In the genomic region with DNA sequence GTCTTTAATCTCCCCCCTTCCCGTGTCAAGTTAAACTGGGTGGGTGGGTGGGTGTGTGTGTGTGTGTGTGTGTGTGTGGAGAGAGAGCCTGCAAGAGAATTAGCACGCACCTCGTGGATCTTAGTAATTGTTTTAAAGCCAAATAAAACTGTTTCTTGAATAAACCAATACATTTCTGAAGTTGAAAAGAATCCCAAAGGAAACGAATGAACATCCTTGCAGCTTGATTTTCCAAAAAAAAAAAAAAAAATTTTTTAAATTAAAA, we compare ENCODE assay signal across 9 cellular contexts. TPM values are rescaled to one million over a fixed set of nuclear protein-coding genes. Genes with fewer than 3 reads are reported as not detected.
A peak's percentile ranks its signal among the peaks of the same experiment; 100 is the strongest.
DNase-seq lines count a peak whose midpoint lies in the region; ATAC-seq, FAIRE-seq and TF ChIP-seq lines count a peak whose summit lies in the region.
"Had no signal": no experiment of that assay in that cellular context is flagged by ENCODE, and none has a peak within 500 bp of the region (broad histone marks: within the 10 kb centered on the region; RNA-seq: fewer than 3 reads in every experiment).

No MANE protein-coding gene starts in this region.

- CTCF ChIA-PET in SK-N-SH (lab: Yijun Ruan, JAX) = interaction anchor here (1.5 kb wide), 1 partner anchor 16 kb away, joined by 4 read pairs; no protein-coding TSS in a partner anchor

- DNase-seq in SK-N-SH (peak; percentile 54), foreskin keratinocyte (no peak), medulla oblongata (ENCODE audit: extremely low spot score) (no peak), GM12892 (ENCODE audit: insufficient read length) (no peak)
- peak; percentile 28 for DNase-seq in stimulated activated naive CD4-positive, alpha-beta T cell treated with Interleukin-2 at 50 U/mL for 16 hours (lab: John Stamatoyannopoulos, UW)

- H3K27me3 Mint-ChIP-seq in T-helper 1 cell treated with Interleukin-12 subunit alpha and Interleukin-12 subunit beta and Interleukin-4 antibody, amounts not matched to agents 30 μg/mL and 1 μg/mL, for 36 hours (ENCODE audit: low read depth) = no peaks in the 10 kb centered on the region

- peak overlapping the region; percentile 64 to 73; a peak in 3 of 4 replicates for H3K4me3 ChIP-seq in SK-N-SH (ENCODE audit: low read depth in 2 of 2, low read length in 1 of 2)

- H4K20me1 ChIP-seq in SK-N-SH (ENCODE audit: insufficient read depth) = no peaks in the 10 kb centered on the region

- H3K27ac ChIP-seq in SK-N-SH (ENCODE audit: low read depth in 2 of 2, low read length in 1 of 2) (peak overlapping the region; percentile 95), foreskin keratinocyte (peak overlapping the region; percentile 98)

- peaks cover 3 to 17% of the 10 kb centered on the region in 2 experiments for H3K4me1 ChIP-seq in SK-N-SH (ENCODE audit: control insufficient read depth in 1 of 2, insufficient read depth in 2 of 2, low read depth in 1 of 2, low read length in 1 of 2)
- H3K4me1 ChIP-seq in foreskin keratinocyte = peaks cover 22% of the 10 kb centered on the region

- no peak overlapping the region for H2AFZ ChIP-seq in SK-N-SH (ENCODE audit: low read depth)

- H3K36me3 Mint-ChIP-seq in T-helper 1 cell treated with Interleukin-12 subunit alpha and Interleukin-12 subunit beta and Interleukin-4 antibody, amounts not matched to agents 30 μg/mL and 1 μg/mL, for 36 hours (ENCODE audit: low read depth) = peaks cover 25% of the 10 kb centered on the region

- no peaks in the 10 kb centered on the region for H3K9me2 ChIP-seq in SK-N-SH

- 3% methylated on average over 4 of the region's 4 CpGs for whole genome bisulfite sequencing in SK-N-SH (ENCODE audit: low lambda C conversion rate)

- no peaks in the 10 kb centered on the region for H3K9me3 Mint-ChIP-seq in T-helper 1 cell treated with Interleukin-12 subunit alpha and Interleukin-12 subunit beta and Interleukin-4 antibody, amounts not matched to agents 30 μg/mL and 1 μg/mL, for 36 hours

- H3K27me3 ChIP-seq in SK-N-SH (ENCODE audit: insufficient read depth) (no peaks in the 10 kb centered on the region), foreskin keratinocyte (no peaks in the 10 kb centered on the region)

- peaks cover 58% of the 10 kb centered on the region for H3K79me2 ChIP-seq in SK-N-SH (ENCODE audit: insufficient read depth)

- no peak for TF ChIP-seq RAD21 in SK-N-SH (IDR thresholded peaks at IDR 0.05; ENCODE audit: low read length)

- peak overlapping the region; percentile 99; the same call in 1 of the 2 replicates for H3K9ac ChIP-seq in SK-N-SH

- peaks cover 18% of the 10 kb centered on the region for H3F3A ChIP-seq in SK-N-SH (replicated peaks; ENCODE audit: insufficient read depth)

- peak overlapping the region; percentile 100 for H3K27ac Mint-ChIP-seq in T-helper 1 cell treated with Interleukin-12 subunit alpha and Interleukin-12 subunit beta and Interleukin-4 antibody, amounts not matched to agents 30 μg/mL and 1 μg/mL, for 36 hours

- POLR2A ChIA-PET in SK-N-SH (lab: Yijun Ruan, JAX) = interaction anchor here (0.6 to 4.2 kb wide), 3 partner anchors 13 to 1695 kb away, joined by 4 to 59 read pairs (median 15); partner anchors contain the start of gene TBCC

- peaks cover 36% of the 10 kb centered on the region for H3K4me1 Mint-ChIP-seq in T-helper 1 cell treated with Interleukin-12 subunit alpha and Interleukin-12 subunit beta and Interleukin-4 antibody, amounts not matched to agents 30 μg/mL and 1 μg/mL, for 36 hours (ENCODE audit: low read depth)

- no peak for TF ChIP-seq EP300 in SK-N-SH (IDR thresholded peaks at IDR 0.05; ENCODE audit: borderline replicate concordance in 1 of 2, low read depth in 1 of 2, low read length in 1 of 2)

- FAIRE-seq in GM12892 (lab: Jason Lieb, UNC) = no peak
- FAIRE-seq: endometrium had no signal

- H3K4me3 Mint-ChIP-seq in T-helper 1 cell treated with Interleukin-12 subunit alpha and Interleukin-12 subunit beta and Interleukin-4 antibody, amounts not matched to agents 30 μg/mL and 1 μg/mL, for 36 hours = peak overlapping the region; percentile 97

- H3K9me3 ChIP-seq in SK-N-SH = no peaks in the 10 kb centered on the region

- H3K36me3 ChIP-seq in SK-N-SH (replicated peaks in 1 of 2; ENCODE audit: control insufficient read depth in 1 of 2, insufficient read depth in 2 of 2, low read length in 1 of 2) = no peaks in the 10 kb centered on the region

- no peak for TF ChIP-seq POLR2A in GM12892 (IDR thresholded peaks at IDR 0.05; ENCODE audit: low read depth, low read length)

- H3K4me2 ChIP-seq in SK-N-SH = peak overlapping the region; percentile 71; the same call in 1 of the 2 replicates

- ATAC-seq in SK-N-SH treated with all-trans-retinoic acid at 6 μM for 48 hours (no peak), foreskin keratinocyte (no peak), HG03159 (IDR thresholded peaks at IDR 0.05; ENCODE audit: unreplicated experiment) (no peak)

- TF ChIP-seq CTCF in SK-N-SH (IDR thresholded peaks at IDR 0.05) (no peak), foreskin keratinocyte (conservative IDR thresholded peaks at IDR 0.05) (no peak)

TF ChIP-seq in SK-N-SH, 30 proteins besides CTCF, POLR2A, EP300 and RAD21 (continues in another document):
- TF ChIP-seq, protein P1, sequence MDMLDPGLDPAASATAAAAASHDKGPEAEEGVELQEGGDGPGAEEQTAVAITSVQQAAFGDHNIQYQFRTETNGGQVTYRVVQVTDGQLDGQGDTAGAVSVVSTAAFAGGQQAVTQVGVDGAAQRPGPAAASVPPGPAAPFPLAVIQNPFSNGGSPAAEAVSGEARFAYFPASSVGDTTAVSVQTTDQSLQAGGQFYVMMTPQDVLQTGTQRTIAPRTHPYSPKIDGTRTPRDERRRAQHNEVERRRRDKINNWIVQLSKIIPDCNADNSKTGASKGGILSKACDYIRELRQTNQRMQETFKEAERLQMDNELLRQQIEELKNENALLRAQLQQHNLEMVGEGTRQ (IDR thresholded peaks at IDR 0.05; ENCODE audit: borderline replicate concordance, low read depth, low read length) = no peak
- TF ChIP-seq TEAD4 (IDR thresholded peaks at IDR 0.05; ENCODE audit: borderline replicate concordance, insufficient read depth) (no peak), SIN3A (IDR thresholded peaks at IDR 0.05; ENCODE audit: borderline replicate concordance, low read depth, low read length) (no peak), GABPA (IDR thresholded peaks at IDR 0.05; ENCODE audit: low read depth) (no peak), PBX3 (IDR thresholded peaks at IDR 0.05) (no peak), NRF1 (IDR thresholded peaks at IDR 0.05; ENCODE audit: low read depth, low read length) (no peak), MXI1 (IDR thresholded peaks at IDR 0.05; ENCODE audit: low read depth, low read length) (no peak)

TF ChIP-seq in SK-N-SH treated with all-trans-retinoic acid at 6 μM for 48 hours, 23 proteins besides CTCF, POLR2A, EP300 and RAD21 (continues in another document):
- no peak for TF ChIP-seq POU6F1 (CRISPR knock-in tag; IDR thresholded peaks at IDR 0.05; ENCODE audit: borderline replicate concordance, low read depth)
- TF ChIP-seq ZC3H10 (CRISPR knock-in tag; IDR thresholded peaks at IDR 0.05) = no peak
- no peak for TF ChIP-seq ISL1 (CRISPR knock-in tag; IDR thresholded peaks at IDR 0.05)
- no peak for TF ChIP-seq ZFP3 (CRISPR knock-in tag; IDR thresholded peaks at IDR 0.05)
- TF ChIP-seq ZFP30 (CRISPR knock-in tag; IDR thresholded peaks at IDR 0.05) = no peak
- no peak for TF ChIP-seq ZNF8 (CRISPR knock-in tag; IDR thresholded peaks at IDR 0.05)
- no peak for TF ChIP-seq ESRRG (CRISPR knock-in tag; IDR thresholded peaks at IDR 0.05)
- TF ChIP-seq ARNTL (CRISPR knock-in tag; IDR thresholded peaks at IDR 0.05; ENCODE audit: borderline replicate concordance, low read depth) = no peak

RNA-seq across cellular contexts. Expression of gene BICRAL, which starts 0.4 kb away (rescaled TPM):
- polyA plus RNA-seq in SK-N-SH (2012; rRNA removed) (5.1 and 6.6 TPM in 2 replicates), foreskin keratinocyte (0.84 and 0.95 TPM in 2 replicates)
- polyA plus RNA-seq in SK-N-SH (2012; cell fraction: cytosol; rRNA removed) = 5.2 and 6.2 TPM in 2 replicates
- 7.1 and 11.2 TPM in 2 replicates for polyA plus RNA-seq in SK-N-SH (2012; cell fraction: nucleus; rRNA removed)
- 4.7 and 4.9 TPM in 2 replicates for total RNA-seq in foreskin keratinocyte
- polyA plus RNA-seq in GM12892 (2012; ENCODE audit: missing spikeins) = 7.1 TPM

RNA-seq across cellular contexts. Expression of gene TBCC, which starts 35.6 kb away (rescaled TPM):
- polyA plus RNA-seq in SK-N-SH (2012; rRNA removed) (12.7 and 18.2 TPM in 2 replicates), foreskin keratinocyte (22.2 and 23.7 TPM in 2 replicates)
- polyA plus RNA-seq in SK-N-SH (2012; cell fraction: cytosol; rRNA removed) = 12.9 and 15.1 TPM in 2 replicates
- polyA plus RNA-seq in SK-N-SH (2012; cell fraction: nucleus; rRNA removed) = 11.8 and 12.9 TPM in 2 replicates
- 22.5 and 24.6 TPM in 2 replicates for total RNA-seq in foreskin keratinocyte
- polyA plus RNA-seq in GM12892 (2012; ENCODE audit: missing spikeins) = 14.1 TPM

RNA-seq across cellular contexts. Expression of gene PRPH2, which starts 59.1 kb away (rescaled TPM):
- polyA plus RNA-seq in SK-N-SH (2012; rRNA removed) = not detected in 2 replicates
- not detected in 2 replicates for polyA plus RNA-seq in SK-N-SH (2012; cell fraction: cytosol; rRNA removed)
- not detected in 2 replicates for polyA plus RNA-seq in SK-N-SH (2012; cell fraction: nucleus; rRNA removed)
- not detected in 2 replicates for total RNA-seq in foreskin keratinocyte
- 0.02 TPM in 1 of 2 replicates, not detected in the other for polyA plus RNA-seq in foreskin keratinocyte
- polyA plus RNA-seq in GM12892 (2012; ENCODE audit: missing spikeins) = not detected

Comparison
In these comparisons a context has a peak if more than half of its experiments do, and no peak if none do; other contexts are left out.
1. DNase-seq: peak in SK-N-SH (single experiment) and stimulated activated naive CD4-positive, alpha-beta T cell treated with Interleukin-2 at 50 U/mL for 16 hours (single experiment); none in foreskin keratinocyte (0 of 2), medulla oblongata (single experiment) and GM12892 (single experiment).